ENCODE assay signal across 8 cellular contexts in genomic region chr2:187138240-187138639, GRCh38.
DNase-seq lines count a peak whose midpoint lies in the region; ATAC-seq, FAIRE-seq and TF ChIP-seq lines count a peak whose summit lies in the region.

No MANE protein-coding gene starts in this region.

- no peak overlapping the region for H3K4me2 ChIP-seq in HCT116 (ENCODE audit: low read length)

- no peak for TF ChIP-seq POLR2A in HCT116 (IDR thresholded peaks at IDR 0.05; ENCODE audit: borderline replicate concordance, extremely low read depth, insufficient read depth, insufficient read length)
- TF ChIP-seq POLR2A in transverse colon (IDR thresholded peaks at IDR 0.05) = no peak

- TF ChIP-seq CTCF in D721Med (IDR thresholded peaks at IDR 0.05; ENCODE audit: insufficient read depth, missing control alignments) (peak; percentile 16), HCT116 (IDR thresholded peaks at IDR 0.05 in 2 of 3, conservative IDR thresholded peaks at IDR 0.05 in 1 of 3; ENCODE audit: borderline replicate concordance in 1 of 3, insufficient read depth in 1 of 3, low read depth in 2 of 3, low read length in 2 of 3) (peak; percentile 39 to 77 (median 73); a peak in 5 of 6 replicates), transverse colon (IDR thresholded peaks at IDR 0.05) (peak; percentile 11 to 43 (median 20))

- peak overlapping the region; percentile 7 for H2AFZ ChIP-seq in HCT116 (ENCODE audit: low read depth, low read length, poor library complexity, severe bottlenecking)

- no peaks in the 10 kb centered on the region for H3K36me3 Mint-ChIP-seq in activated T-helper 17 cell treated with anti-CD3 and anti-CD28 coated beads, Interleukin-2, amount 50 U/mL, for 72 hours (ENCODE audit: low read depth)

- TF ChIP-seq RAD21 in HCT116 (IDR thresholded peaks at IDR 0.05; ENCODE audit: low read depth) = peak; percentile 57

- intact Hi-C loops in HCT116 (cut with micrococcal nuclease) (loop anchor here (2.0 kb wide), 1 partner anchor 315 kb away; no protein-coding TSS in a partner anchor), transverse colon (cut with DNase I; ENCODE audit: low total_unique reads) (no loop called here)

- no peak for TF ChIP-seq EP300 in transverse colon (IDR thresholded peaks at IDR 0.05; ENCODE audit: low read depth)

- RAD21 ChIA-PET in HCT116 (lab: Charles Lee; ENCODE audit: low non-redundant PET in 1 of 2, low total read pairs in 2 of 2, uncharacterized antibody in 2 of 2, unreplicated experiment in 2 of 2) = interaction anchor here (0.7 to 0.9 kb wide), 2 partner anchors 181 to 310 kb away, joined by 5 to 9 read pairs; partner anchors contain the start of gene CALCRL (in 1 of the 2)

- H3K27ac ChIP-seq in HCT116 (ENCODE audit: low read depth, low read length) (no peak overlapping the region), transverse colon (no peak overlapping the region)

- POLR2A ChIA-PET in HCT116 (lab: Charles Lee) = interaction anchor here (0.7 kb wide), 1 partner anchor 623 kb away, joined by 4 read pairs; no protein-coding TSS in a partner anchor

- H3K27ac Mint-ChIP-seq in activated T-helper 17 cell treated with anti-CD3 and anti-CD28 coated beads, Interleukin-2, amount 50 U/mL, for 72 hours = no peak overlapping the region

- H3K36me3 ChIP-seq in HCT116 (ENCODE audit: control insufficient read depth in 1 of 2, insufficient read depth in 2 of 2, low read length in 2 of 2) = no peaks in the 10 kb centered on the region
- no peaks in the 10 kb centered on the region for H3K36me3 ChIP-seq in transverse colon

- no peaks in the 10 kb centered on the region for H3K4me1 ChIP-seq in HCT116 (ENCODE audit: control insufficient read depth in 1 of 2, insufficient read depth in 2 of 2, low read length in 2 of 2)
- no peaks in the 10 kb centered on the region for H3K4me1 ChIP-seq in transverse colon

- 42 to 67% methylated on average over 1 of the region's 1 CpG for WGBS in transverse colon (ENCODE audit: low coverage in 1 of 2), 2 donors

- H3K9me2 ChIP-seq in HCT116 (ENCODE audit: insufficient read depth) = no peaks in the 10 kb centered on the region

- no peaks in the 10 kb centered on the region for H3K4me1 Mint-ChIP-seq in activated T-helper 17 cell treated with anti-CD3 and anti-CD28 coated beads, Interleukin-2, amount 50 U/mL, for 72 hours

- no peak for DNase-seq in D721Med (ENCODE audit: insufficient read length, low spot score)
- DNase-seq in HCT116 (ENCODE audit: low read depth, low spot score) = peak; percentile 24
- peak; percentile 68 for DNase-seq in RKO (ENCODE audit: low spot score)
- DNase-seq in glomerular visceral epithelial cell (ENCODE audit: extremely low spot score) = peak; percentile 36
- DNase-seq in transverse colon = peak; percentile 24

- H4K20me1 ChIP-seq in HCT116 (ENCODE audit: insufficient read depth) = no peaks in the 10 kb centered on the region

- no peaks in the 10 kb centered on the region for H3K9me3 Mint-ChIP-seq in activated T-helper 17 cell treated with anti-CD3 and anti-CD28 coated beads, Interleukin-2, amount 50 U/mL, for 72 hours

- no peaks in the 10 kb centered on the region for H3K27me3 ChIP-seq in HCT116 (ENCODE audit: insufficient read depth, low read length)
- no peaks in the 10 kb centered on the region for H3K27me3 ChIP-seq in transverse colon

- H3K9ac ChIP-seq in HCT116 (ENCODE audit: low read length) = no peak overlapping the region

- no peaks in the 10 kb centered on the region for H3K27me3 Mint-ChIP-seq in activated T-helper 17 cell treated with anti-CD3 and anti-CD28 coated beads, Interleukin-2, amount 50 U/mL, for 72 hours

- CTCF ChIA-PET in HCT116 (lab: Charles Lee) = interaction anchor here (0.7 to 1.8 kb wide), 7 partner anchors 10 to 1847 kb away, joined by 3 to 5 read pairs (median 4); no protein-coding TSS in a partner anchor

- H3K9me3 ChIP-seq in HCT116 (ENCODE audit: control insufficient read depth in 1 of 2, insufficient read depth in 1 of 2, low read depth in 1 of 2, low read length in 2 of 2) = no peaks in the 10 kb centered on the region
- no peaks in the 10 kb centered on the region for H3K9me3 ChIP-seq in transverse colon

- BruUV-seq in HCT116 (replicated peaks; lab: Mats Ljungman, UMichigan) = no TSS peak

- H3K4me3 Mint-ChIP-seq in activated T-helper 17 cell treated with anti-CD3 and anti-CD28 coated beads, Interleukin-2, amount 50 U/mL, for 72 hours = no peak overlapping the region

- in situ Hi-C loops in transverse colon (cut with MboI; ENCODE audit: low pct_ligation_motif_present in 1 of 4, low pct_unique_long_range_greater_than_20kb in 1 of 4, low sequenced_read_pairs in 3 of 4) = no loop called here

- H3K4me3 ChIP-seq in HCT116 (replicated peaks in 1 of 2; ENCODE audit: low read depth in 1 of 2, low read length in 2 of 2) (no peak overlapping the region), transverse colon (no peak overlapping the region)

- no peaks in the 10 kb centered on the region for H3K79me2 ChIP-seq in HCT116 (ENCODE audit: insufficient read depth, low read length)

- ATAC-seq in HCT116 = peak; percentile 84
- ATAC-seq in GM21528 (IDR thresholded peaks at IDR 0.05; ENCODE audit: low FRiP score, unreplicated experiment) = no peak
- no peak for ATAC-seq in HG02970 (IDR thresholded peaks at IDR 0.05; ENCODE audit: low FRiP score, unreplicated experiment)
- ATAC-seq in activated T-helper 17 cell treated with anti-CD3 and anti-CD28 coated beads, Interleukin-2, amount 50 U/mL, for 72 hours (replicated peaks) = no peak

- FAIRE-seq in D721Med (lab: Jason Lieb, UNC) = no peak

TF ChIP-seq in HCT116, 20 proteins besides CTCF, POLR2A, EP300 and RAD21:
- TF ChIP-seq SIN3A (IDR thresholded peaks at IDR 0.05; ENCODE audit: low read depth) (no peak), YY1 (IDR thresholded peaks at IDR 0.05; ENCODE audit: extremely low read depth, insufficient replicate concordance, low read depth, low read length) (no peak), CBX3 (IDR thresholded peaks at IDR 0.05; ENCODE audit: low read depth) (no peak), POLR2AphosphoS5 (IDR thresholded peaks at IDR 0.05; ENCODE audit: low read depth, low read length) (no peak), SP1 (IDR thresholded peaks at IDR 0.05; ENCODE audit: low read depth) (no peak), TCF7L2 (IDR thresholded peaks at IDR 0.05; ENCODE audit: borderline replicate concordance, extremely low read depth, insufficient read depth, insufficient read length) (no peak), EZH2 (IDR thresholded peaks at IDR 0.05) (no peak), CEBPB (IDR thresholded peaks at IDR 0.05; ENCODE audit: low read depth) (no peak), ELF1 (IDR thresholded peaks at IDR 0.05; ENCODE audit: borderline replicate concordance, low read depth) (no peak)

Comparison
In these comparisons a context has a peak if more than half of its experiments do, and no peak if none do; other contexts are left out.
1. CTCF ChIP-seq: peak in every context shown above with its lines; median percentile 73 in HCT116; 20 in transverse colon; 16 in D721Med.